In the genomic region with DNA sequence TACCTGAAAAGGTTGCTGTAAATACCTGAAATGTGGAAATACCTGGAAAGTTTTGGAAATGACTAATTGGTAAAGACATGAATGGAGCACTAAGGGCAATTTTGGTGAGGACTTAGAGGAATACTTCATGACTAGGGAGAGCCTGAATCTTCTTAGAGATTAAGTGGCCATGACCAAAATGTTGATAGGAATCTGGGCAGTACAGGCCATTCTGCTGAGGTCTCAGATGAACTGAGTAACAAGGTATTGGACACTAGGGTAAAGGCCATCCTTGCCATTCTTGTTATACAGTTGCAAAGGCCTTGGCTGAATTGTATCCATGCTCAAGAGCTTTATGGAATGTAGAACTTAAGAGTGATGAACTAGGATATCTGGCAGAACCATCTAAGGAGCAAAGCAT, we compare ENCODE assay signal across 22 cellular contexts.
"Had no signal": no experiment of that assay in that cellular context is flagged by ENCODE, and none has a peak within 500 bp of the region (broad histone marks: within the 10 kb centered on the region; RNA-seq: fewer than 3 reads in every experiment).

No MANE protein-coding gene starts in this region.

- H3K4me3 ChIP-seq: colonic mucosa, gastroesophageal sphincter, heart left ventricle, hepatocyte, left lung, lower lobe of right lung, mucosa of descending colon had no signal

- H3K4me2 ChIP-seq: hepatocyte had no signal

- H3K27ac ChIP-seq: colonic mucosa, epithelial cell of prostate, foreskin keratinocyte, gastroesophageal sphincter, heart left ventricle, hepatocyte, left lung, lower lobe of right lung had no signal

- H3K79me2 ChIP-seq: hepatocyte had no signal

- DNase-seq: colonic mucosa; cortex of kidney; effector CD8-positive, alpha-beta T cell; effector memory CD8-positive, alpha-beta T cell; endodermal cell; erythroblast; heart left ventricle; hypothalamus; immature natural killer cell; islet precursor cell; kidney; kidney glomerular epithelial cell; left lung; left ventricle myocardium superior; lower lobe of right lung; mesenchymal stem cell; mucosa of descending colon had no signal

- H3K4me1 ChIP-seq: colonic mucosa, foreskin keratinocyte, gastroesophageal sphincter, heart left ventricle, left lung, lower lobe of right lung had no signal

- ATAC-seq: effector memory CD8-positive, alpha-beta T cell; esophagus mucosa; foreskin keratinocyte; gastroesophageal sphincter; heart left ventricle; left lung; left ventricle myocardium superior; lower lobe of right lung; mucosa of descending colon had no signal

- H2AFZ ChIP-seq: hepatocyte had no signal

- H3K36me3 ChIP-seq: colonic mucosa, gastroesophageal sphincter, heart left ventricle, left lung, lower lobe of right lung had no signal

- H3K9me3 ChIP-seq: colonic mucosa, lower lobe of right lung, mucosa of descending colon had no signal

- H3K27me3 ChIP-seq: colonic mucosa, foreskin keratinocyte, gastroesophageal sphincter, heart left ventricle, hepatocyte, left lung had no signal
